30 cellular contexts compared by ENCODE assay signal in the genomic region with DNA sequence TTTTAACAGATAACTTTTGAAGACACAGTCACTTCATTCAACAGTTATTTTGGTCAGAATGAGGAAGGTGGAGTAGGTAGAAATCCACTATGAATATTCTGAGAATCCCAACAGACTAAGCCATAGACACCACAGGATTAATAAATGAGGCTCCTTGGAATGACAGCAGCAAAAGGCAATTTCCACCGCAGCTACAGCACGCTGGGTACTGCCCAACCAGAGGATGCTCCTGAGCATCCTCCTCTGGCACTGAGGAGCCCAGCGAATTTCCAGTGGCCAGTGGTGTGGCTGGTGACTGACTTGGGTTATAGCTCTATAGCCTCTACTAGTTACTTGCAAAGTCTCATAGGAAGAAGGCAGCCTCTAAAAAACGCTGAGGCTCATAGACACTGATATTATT.
"Had no signal": no experiment of that assay in that cellular context is flagged by ENCODE, and none has a peak within 500 bp of the region (broad histone marks: within the 10 kb centered on the region; RNA-seq: fewer than 3 reads in every experiment).

No MANE protein-coding gene starts in this region.

- FAIRE-seq: keratinocyte had no signal

- H3K36me3 ChIP-seq: left lung, lower lobe of right lung, neural progenitor cell, neutrophil, tibial nerve, uterus had no signal

- H3K27me3 ChIP-seq: left lung, neural progenitor cell, tibial nerve, uterus had no signal

- H3K27me3 Mint-ChIP-seq: stimulated activated memory B cell treated with anti-CD40 and anti-IgM and Interleukin-4, amounts not matched to agents 10 μg/mL and 1 μg/mL and 100 μg/mL, for 72 hours had no signal

- H3K27ac Mint-ChIP-seq: mesothelial cell of epicardium; natural killer cell; nephron progenitor cell; neural progenitor cell; stimulated activated memory B cell treated with anti-CD40 and anti-IgM and Interleukin-4, amounts not matched to agents 10 μg/mL and 1 μg/mL and 100 μg/mL, for 72 hours; stimulated activated naive CD8-positive, alpha-beta T cell treated with anti-CD3 and anti-CD28 coated beads, Interleukin-15, amount 100 ng/mL, for 72 hours; type B pancreatic cell had no signal

- H3K9ac ChIP-seq: neural progenitor cell, parathyroid adenoma had no signal

- H3K4me3 Mint-ChIP-seq: mesothelial cell of epicardium; natural killer cell; nephron progenitor cell; neural progenitor cell; stimulated activated memory B cell treated with anti-CD40 and anti-IgM and Interleukin-4, amounts not matched to agents 10 μg/mL and 1 μg/mL and 100 μg/mL, for 72 hours; stimulated activated naive CD8-positive, alpha-beta T cell treated with anti-CD3 and anti-CD28 coated beads, Interleukin-15, amount 100 ng/mL, for 72 hours; type B pancreatic cell had no signal

- H3K9me3 ChIP-seq: left lung, lower lobe of right lung, neutrophil, uterus had no signal

- H3K4me1 ChIP-seq: uterus had no signal

- H3K4me2 ChIP-seq: neural progenitor cell, smooth muscle cell had no signal

- H3K4me3 ChIP-seq: left lung, lower lobe of right lung, neural progenitor cell, smooth muscle cell, tibial nerve, uterus had no signal

- H3K9me3 Mint-ChIP-seq: naive B cell; natural killer cell; nephron progenitor cell; stimulated activated memory B cell treated with anti-CD40 and anti-IgM and Interleukin-4, amounts not matched to agents 10 μg/mL and 1 μg/mL and 100 μg/mL, for 72 hours; stimulated activated naive CD8-positive, alpha-beta T cell treated with anti-CD3 and anti-CD28 coated beads, Interleukin-15, amount 100 ng/mL, for 72 hours had no signal

- H3K36me3 Mint-ChIP-seq: mesothelial cell of epicardium; natural killer cell; neural progenitor cell; stimulated activated memory B cell treated with anti-CD40 and anti-IgM and Interleukin-4, amounts not matched to agents 10 μg/mL and 1 μg/mL and 100 μg/mL, for 72 hours; type B pancreatic cell had no signal

- DNase-seq: hippocampal formation; kidney glomerular epithelial cell; left cardiac atrium; left lung; lower lobe of right lung; mammary epithelial cell; naive B cell; natural killer cell; nephron progenitor cell; occipital lobe; retina; right cardiac atrium; stimulated activated CD4-positive, alpha-beta T cell treated with anti-CD3 and anti-CD28 coated beads, Interleukin-1b, Interleukin-23, amount 100 ng/mL, for 48 hours; stimulated activated CD4-positive, alpha-beta T cell treated with anti-CD3 and anti-CD28 coated beads, Interleukin-2, amount 100 ng/mL, for 48 hours; stimulated activated CD4-positive, alpha-beta T cell treated with anti-CD3 and anti-CD28 coated beads, Interleukin-4, amount 100 ng/mL, for 4 hours; stimulated activated CD8-positive, alpha-beta memory T cell treated with anti-CD3 and anti-CD28 coated beads, Interleukin-4, amount 100 ng/mL, for 48 hours; stimulated activated naive CD4-positive, alpha-beta T cell treated with Interleukin-2 at 50 U/mL for 16 hours; stimulated activated naive CD8-positive, alpha-beta T cell treated with anti-CD3 and anti-CD28 coated beads, Interleukin-15, amount 100 ng/mL, for 72 hours; substantia nigra; uterus had no signal

- ATAC-seq: left cardiac atrium; left lung; lower lobe of right lung; natural killer cell; right cardiac atrium; sciatic nerve; stimulated activated memory B cell treated with anti-CD40 and anti-IgM and Interleukin-4, amounts not matched to agents 10 μg/mL and 1 μg/mL and 100 μg/mL, for 72 hours; stimulated activated naive CD8-positive, alpha-beta T cell treated with anti-CD3 and anti-CD28 coated beads, Interleukin-15, amount 100 ng/mL, for 72 hours had no signal

- H3K79me2 ChIP-seq: parathyroid adenoma had no signal

- H3K27ac ChIP-seq: left lung, lower lobe of right lung, neural progenitor cell, neutrophil, parathyroid adenoma, tibial nerve, uterus had no signal

- H2AFZ ChIP-seq: neural progenitor cell, parathyroid adenoma had no signal
